ENCODE assay signal across 12 cellular contexts in the genomic region with DNA sequence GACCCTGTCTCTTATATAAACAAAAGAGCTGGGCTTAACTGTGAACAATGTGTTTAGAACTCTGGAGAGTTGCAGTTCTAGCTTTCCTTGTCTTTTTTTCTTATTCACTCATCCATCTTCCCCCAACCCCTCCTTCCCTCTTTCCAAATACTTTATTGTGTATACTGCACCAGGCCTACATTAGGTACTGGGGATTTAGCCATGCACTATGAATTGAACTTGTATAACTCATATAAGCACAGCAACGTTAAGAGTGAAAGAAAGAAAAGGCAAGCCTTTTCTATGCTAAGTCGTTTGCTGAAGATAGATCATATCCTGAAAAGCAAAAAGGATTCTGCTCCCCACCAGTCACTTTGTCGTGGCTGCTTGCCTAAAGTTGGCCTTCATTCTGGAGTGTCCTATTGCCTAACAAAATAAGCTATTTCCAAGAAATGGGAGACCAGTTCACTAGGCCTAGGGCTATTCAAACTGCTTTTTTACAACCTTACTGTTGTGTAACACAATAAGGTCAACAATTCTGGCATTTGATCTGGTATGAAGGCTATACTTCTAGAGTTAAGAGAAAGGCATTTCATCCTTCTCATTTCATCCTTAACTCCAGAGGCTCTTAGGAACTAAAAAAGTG. TPM values are rescaled to one million over a fixed set of nuclear protein-coding genes. Genes with fewer than 3 reads are reported as not detected.
DNase-seq lines count a peak whose midpoint lies in the region; ATAC-seq, FAIRE-seq and TF ChIP-seq lines count a peak whose summit lies in the region.
"Had no signal": no experiment of that assay in that cellular context is flagged by ENCODE, and none has a peak within 500 bp of the region (broad histone marks: within the 10 kb centered on the region; RNA-seq: fewer than 3 reads in every experiment).

No MANE protein-coding gene starts in this region.

- no peak for FAIRE-seq in small intestine (lab: Jason Lieb, UNC)
- FAIRE-seq: GM12891 had no signal

- intact Hi-C loops in ascending aorta (cut with DNase I) = loop anchor here (2.0 kb wide), 2 partner anchors 95 to 533 kb away; a partner anchor contains a TSS
- intact Hi-C loops in left ventricle myocardium superior (cut with micrococcal nuclease) = no loop called here

- no peaks in the 10 kb centered on the region for H3K27me3 Mint-ChIP-seq in osteocyte (ENCODE audit: unreplicated experiment)

- ATAC-seq in left ventricle myocardium superior = peak; percentile 60

- WGBS in small intestine, 3 donors = 75 to 83% (median 77%) methylated on average over 3 of the region's 3 CpGs

- peak overlapping the region; percentile 69 for H3K27ac Mint-ChIP-seq in osteocyte (ENCODE audit: unreplicated experiment)

- H3K4me1 ChIP-seq in ascending aorta = peaks cover 0 to 11% of the 10 kb centered on the region in 2 donors
- H3K4me1 ChIP-seq in small intestine (ENCODE audit: control insufficient read depth in 2 of 2, insufficient read depth in 1 of 2, low read depth in 1 of 2, low read length in 1 of 2) = no peaks in the 10 kb centered on the region

- H3K27me3 ChIP-seq in ascending aorta = no peaks in the 10 kb centered on the region
- no peaks in the 10 kb centered on the region for H3K27me3 ChIP-seq in small intestine (ENCODE audit: control insufficient read depth in 2 of 2, insufficient read depth in 2 of 2, low read length in 2 of 2)

- peaks cover 51% of the 10 kb centered on the region for H3K4me1 Mint-ChIP-seq in osteocyte (ENCODE audit: unreplicated experiment)

- peaks cover 20 to 24% of the 10 kb centered on the region in 2 donors for H3K36me3 ChIP-seq in ascending aorta
- peaks cover 3 to 4% of the 10 kb centered on the region in 2 donors for H3K36me3 ChIP-seq in small intestine (ENCODE audit: control insufficient read depth in 2 of 2, insufficient read depth in 2 of 2, low read length in 2 of 2)

- no peak overlapping the region for H3K4me3 ChIP-seq in ascending aorta
- no peak overlapping the region for H3K4me3 ChIP-seq in small intestine (ENCODE audit: low read depth in 1 of 2, low read length in 2 of 2)

- no peak overlapping the region for H3K4me3 Mint-ChIP-seq in osteocyte (ENCODE audit: unreplicated experiment)

- H3K9me3 Mint-ChIP-seq in osteocyte (ENCODE audit: unreplicated experiment) = no peaks in the 10 kb centered on the region
- H3K9me3 Mint-ChIP-seq: activated T-helper 2 cell treated with anti-CD3 and anti-CD28 coated beads, Interferon-gamma antibody, Interleukin-2, Interleukin-4, amounts not matched to agents 10 μg/mL and 5 μg/mL and 100 μg/mL, durations not matched to agents 14 hours and 24 hours and 36 hours; neural crest cell had no signal

- DNase-seq in AG20443 (ENCODE audit: low spot score) (peak; percentile 22), ascending aorta (ENCODE audit: low spot score in 2 of 2) (no peak), left ventricle myocardium superior (no peak), osteocyte (ENCODE audit: extremely low spot score, unreplicated experiment) (no peak), T-helper 9 cell (no peak), D341Med (ENCODE audit: low spot score) (no peak), retina (no peak), small intestine (no peak)
- DNase-seq: T1000 had no signal

- no peaks in the 10 kb centered on the region for H3K9me3 ChIP-seq in ascending aorta
- H3K9me3 ChIP-seq in small intestine (ENCODE audit: control insufficient read depth, low read depth) = no peaks in the 10 kb centered on the region

- peak overlapping the region; percentile 26 to 55 for H3K27ac ChIP-seq in ascending aorta
- H3K27ac ChIP-seq in small intestine (ENCODE audit: low read depth in 1 of 2, low read length in 1 of 2) = no peak overlapping the region

- peaks cover 52% of the 10 kb centered on the region for H3K36me3 Mint-ChIP-seq in osteocyte (ENCODE audit: unreplicated experiment)

- TF ChIP-seq CTCF in ascending aorta (IDR thresholded peaks at IDR 0.05) (no peak), osteocyte (IDR thresholded peaks at IDR 0.05) (no peak)

RNA-seq across cellular contexts. Expression of a gene that starts 32.2 kb away (rescaled TPM):
- total RNA-seq in ascending aorta (140 TPM), left ventricle myocardium superior (294 TPM), osteocyte (320 and 329 TPM in 2 replicates)
- polyA plus RNA-seq in small intestine = 100 to 1,000 TPM in 2 of 3 donors, 10 to 100 TPM in 1; 78.9 to 136 (median 125) TPM

Comparison
In these comparisons a context has a peak if more than half of its experiments do, and no peak if none do; other contexts are left out.
1. H3K27ac ChIP-seq: peak in ascending aorta (2 of 2); none in small intestine (0 of 2).